ENCODE assay signal across 1 cellular context in genomic region chr19:584240-585001, GRCh38.
TF ChIP-seq lines count a peak whose summit lies in the region.

No MANE protein-coding gene starts in this region.

TF ChIP-seq in IMR-90, 13 proteins besides CTCF, POLR2A, EP300 and RAD21:
- peak; percentile 92 for TF ChIP-seq MAZ (IDR thresholded peaks at IDR 0.05; ENCODE audit: borderline replicate concordance, low read depth, low read length)
- no peak for TF ChIP-seq FOS (IDR thresholded peaks at IDR 0.05; ENCODE audit: low read depth, low read length)
- no peak for TF ChIP-seq RCOR1 (IDR thresholded peaks at IDR 0.05; ENCODE audit: insufficient replicate concordance, low read length)
- no peak for TF ChIP-seq CEBPB (IDR thresholded peaks at IDR 0.05; ENCODE audit: low read depth, low read length)
- TF ChIP-seq SMC3 (IDR thresholded peaks at IDR 0.05; ENCODE audit: low read depth, low read length) = peak; percentile 67
